Comparison of ENCODE assay signal across 9 cellular contexts in genomic region chr2:230925443-230925878, GRCh38. TPM values are rescaled to one million over a fixed set of nuclear protein-coding genes. Genes with fewer than 3 reads are reported as not detected.
A peak's percentile ranks its signal among the peaks of the same experiment; 100 is the strongest.
DNase-seq lines count a peak whose midpoint lies in the region; ATAC-seq, FAIRE-seq and TF ChIP-seq lines count a peak whose summit lies in the region.
"Had no signal": no experiment of that assay in that cellular context is flagged by ENCODE, and none has a peak within 500 bp of the region (broad histone marks: within the 10 kb centered on the region; RNA-seq: fewer than 3 reads in every experiment).

No MANE protein-coding gene starts in this region.

- H3K4me2 ChIP-seq in MM.1S (ENCODE audit: low read depth, low read length), result peak overlapping the region; percentile 3; the same call in 1 of the 2 replicates

- H3K4me1 Mint-ChIP-seq in Caco-2 (ENCODE audit: low read depth, unreplicated experiment), result no peaks in the 10 kb centered on the region

- no TSS peak for BruUV-seq in Caco-2 (replicated peaks; lab: Mats Ljungman, UMichigan)

- H3F3A ChIP-seq in MM.1S (ENCODE audit: insufficient read depth, low read length), result no peaks in the 10 kb centered on the region

- H3K27me3 Mint-ChIP-seq in Caco-2 (ENCODE audit: insufficient read depth, unreplicated experiment), result no peaks in the 10 kb centered on the region

- TF ChIP-seq POLR2A in thyroid gland (IDR thresholded peaks at IDR 0.05), result no peak

- ATAC-seq in GM18502 (IDR thresholded peaks at IDR 0.05; ENCODE audit: poor library complexity, unreplicated experiment) (peak; percentile 29), GM21576 (IDR thresholded peaks at IDR 0.05; ENCODE audit: unreplicated experiment) (peak; percentile 10), left lobe of liver (no peak)

- peak overlapping the region; percentile 34; the same call in 1 of the 2 replicates for H3K27ac ChIP-seq in MM.1S (ENCODE audit: low read length)
- no peak overlapping the region for H3K27ac ChIP-seq in thyroid gland

- H4K20me1 ChIP-seq in MM.1S (ENCODE audit: insufficient read depth, low read length), result no peaks in the 10 kb centered on the region

- POLR2A ChIA-PET in Caco-2 (lab: Charles Lee), result no interaction called here

- no peak for FAIRE-seq in frontal cortex (lab: Jason Lieb, UNC)

- H2AFZ ChIP-seq in MM.1S (ENCODE audit: low read length), result 0 out of 2 replicates have a peak overlapping the region, but pooled peaks have one; percentile 35

- no peaks in the 10 kb centered on the region for H3K36me3 Mint-ChIP-seq in Caco-2 (ENCODE audit: insufficient read depth, unreplicated experiment)

- DNase-seq in MM.1S (no peak), left lobe of liver (ENCODE audit: low spot score) (peak; percentile 30), NCI-H446 (lab: John Stamatoyannopoulos, UW) (no peak), thyroid gland (no peak), frontal cortex (ENCODE audit: low spot score in 2 of 2) (no peak), Caco-2 (no peak)
- DNase-seq: NCI-H1105 had no signal

- no peaks in the 10 kb centered on the region for H3K79me2 ChIP-seq in MM.1S (ENCODE audit: low read length)

- H3K4me1 ChIP-seq in MM.1S (ENCODE audit: low read length), result peaks cover 19% of the 10 kb centered on the region
- H3K4me1 ChIP-seq in thyroid gland, result no peaks in the 10 kb centered on the region
- no peaks in the 10 kb centered on the region for H3K4me1 ChIP-seq in Caco-2

- no peaks in the 10 kb centered on the region for H3K9me2 ChIP-seq in MM.1S (replicated peaks; ENCODE audit: insufficient read depth, low read length)

- H3K4me3 Mint-ChIP-seq in Caco-2 (ENCODE audit: unreplicated experiment), result no peak overlapping the region

- H3K4me3 ChIP-seq in MM.1S (ENCODE audit: low read length), result no peak overlapping the region
- no peak overlapping the region for H3K4me3 ChIP-seq in thyroid gland (replicated peaks in 1 of 3)
- H3K4me3 ChIP-seq in Caco-2 (ENCODE audit: low read depth, low read length), result no peak overlapping the region

- H3K27ac Mint-ChIP-seq in Caco-2 (ENCODE audit: unreplicated experiment), result no peak overlapping the region

- H3K9me3 ChIP-seq in MM.1S (replicated peaks; ENCODE audit: insufficient read depth, low read length), result no peaks in the 10 kb centered on the region
- H3K9me3 ChIP-seq in thyroid gland, result no peaks in the 10 kb centered on the region
- H3K9me3 ChIP-seq in Caco-2, result no peaks in the 10 kb centered on the region

- CTCF ChIA-PET in Caco-2 (lab: Charles Lee), result no interaction called here

- TF ChIP-seq CTCF in MM.1S (IDR thresholded peaks at IDR 0.05; ENCODE audit: low read length) (no peak), thyroid gland (IDR thresholded peaks at IDR 0.05) (no peak), Caco-2 (IDR thresholded peaks at IDR 0.05; ENCODE audit: insufficient read depth in 1 of 2, low read depth in 1 of 2, low read length in 1 of 2, severe bottlenecking in 1 of 2, unreplicated experiment in 1 of 2) (no peak)

- H3K27me3 ChIP-seq in MM.1S (replicated peaks; ENCODE audit: insufficient read depth, low read length) (no peaks in the 10 kb centered on the region), thyroid gland (no peaks in the 10 kb centered on the region), Caco-2 (replicated peaks; ENCODE audit: control insufficient read depth, insufficient read depth, low read length) (no peaks in the 10 kb centered on the region)

- H3K36me3 ChIP-seq in MM.1S (replicated peaks; ENCODE audit: insufficient read depth, low read length) (no peaks in the 10 kb centered on the region), thyroid gland (no peaks in the 10 kb centered on the region), Caco-2 (ENCODE audit: control insufficient read depth, insufficient read depth, low read length) (no peaks in the 10 kb centered on the region)

- 79 to 88% methylated on average over 8 to 9 of the region's 9 CpGs for WGBS in thyroid gland, 2 donors

- intact Hi-C loops in thyroid gland (cut with DNase I) (no loop called here), Caco-2 (cut with micrococcal nuclease; ENCODE audit: unreplicated experiment) (no loop called here)

- no peak overlapping the region for H3K9ac ChIP-seq in MM.1S (ENCODE audit: low read length)

- no peaks in the 10 kb centered on the region for H3K9me3 Mint-ChIP-seq in Caco-2 (ENCODE audit: unreplicated experiment)

RNA-seq across cellular contexts. Expression of gene GPR55, which starts 0.4 kb away (rescaled TPM):
- total RNA-seq in left lobe of liver (not detected), thyroid gland (under 1 TPM in 1 of 4 donors, not detected in 3; 0.11 TPM), frontal cortex (not detected), Caco-2 (2022) (not detected in 2 replicates)
